In the genomic region with DNA sequence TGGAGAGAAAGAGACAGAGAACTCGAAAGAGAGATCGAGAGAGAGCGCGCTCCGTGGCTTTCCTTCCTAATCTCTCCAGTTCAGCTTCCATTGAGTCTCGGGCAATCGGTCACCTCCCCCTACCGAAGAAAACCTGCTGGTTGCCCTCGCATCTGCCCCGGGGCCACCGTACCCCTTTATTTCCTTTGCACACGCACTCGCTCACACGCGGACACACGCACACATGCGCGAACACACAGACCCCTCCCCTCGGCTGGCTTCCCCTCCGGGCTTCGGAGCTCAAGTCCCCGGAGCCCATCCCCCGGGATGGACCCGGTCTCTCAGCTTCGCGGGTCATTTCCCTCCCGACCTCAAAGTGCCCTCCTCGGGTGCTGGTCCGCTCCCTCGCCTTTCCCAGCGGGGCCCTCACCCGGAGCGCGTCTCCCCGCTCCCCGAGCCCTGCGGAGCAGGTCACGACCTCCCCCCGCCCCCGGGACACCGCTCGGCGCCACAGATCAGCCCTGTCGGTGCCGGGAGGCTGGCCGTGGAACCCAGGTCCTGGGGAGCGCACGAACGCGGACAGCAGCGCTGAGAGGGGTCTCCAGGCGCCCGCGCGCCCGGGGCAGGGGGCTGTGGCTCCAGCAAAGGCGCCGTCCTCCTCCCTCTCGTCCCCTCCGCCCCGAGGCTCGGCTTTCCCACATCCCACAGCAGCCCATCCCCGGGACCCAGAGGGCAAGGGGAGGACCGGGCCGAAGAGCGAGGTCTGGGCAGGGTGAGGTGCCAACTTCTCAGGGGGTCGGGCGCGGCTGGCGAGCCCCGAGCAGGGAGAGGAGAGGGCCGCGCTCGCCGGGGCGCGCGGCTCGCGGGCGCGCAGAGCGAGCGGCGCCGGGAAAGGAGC, we compare ENCODE assay signal across 8 cellular contexts. TPM values are rescaled to one million over a fixed set of nuclear protein-coding genes. Genes with fewer than 3 reads are reported as not detected.
A peak's percentile ranks its signal among the peaks of the same experiment; 100 is the strongest.
DNase-seq lines count a peak whose midpoint lies in the region; ATAC-seq and TF ChIP-seq lines count a peak whose summit lies in the region.

No MANE protein-coding gene starts in this region.

- no peaks in the 10 kb centered on the region for H3K9me3 Mint-ChIP-seq in activated T-cell treated with anti-CD3 and anti-CD28 coated beads, Interleukin-2, amount 50 U/mL, for 72 hours

- intact Hi-C loops in left ventricle myocardium superior (cut with micrococcal nuclease): no loop called here
- intact Hi-C loops in prostate gland (cut with DNase I): no loop called here

- peak overlapping the region; percentile 71 for H3K27ac Mint-ChIP-seq in activated T-cell treated with anti-CD3 and anti-CD28 coated beads, Interleukin-2, amount 50 U/mL, for 72 hours

- H3K4me3 Mint-ChIP-seq in activated T-cell treated with anti-CD3 and anti-CD28 coated beads, Interleukin-2, amount 50 U/mL, for 72 hours: peak overlapping the region; percentile 90 to 91

- WGBS in HUES64: under 1% methylated on average over 86 of the region's 86 CpGs
- WGBS in prostate gland: under 1% methylated on average over 80 of the region's 86 CpGs

- peaks cover 22% of the 10 kb centered on the region for H3K4me1 Mint-ChIP-seq in activated T-cell treated with anti-CD3 and anti-CD28 coated beads, Interleukin-2, amount 50 U/mL, for 72 hours (ENCODE audit: low read depth)

- TF ChIP-seq POLR2A in prostate gland (IDR thresholded peaks at IDR 0.05): no peak

- CTCF ChIA-PET in BJ (lab: Yijun Ruan, JAX): no interaction called here

- H3K36me3 ChIP-seq in BJ (ENCODE audit: control insufficient read depth, insufficient read depth, low read length) (no peaks in the 10 kb centered on the region), HUES64 (ENCODE audit: insufficient read depth, low read length) (no peaks in the 10 kb centered on the region), prostate gland (no peaks in the 10 kb centered on the region)

- H3K27me3 ChIP-seq in BJ (ENCODE audit: control insufficient read depth, insufficient read depth, low read length) (peaks cover 19% of the 10 kb centered on the region), HUES64 (ENCODE audit: insufficient read depth, low read length) (peaks cover 93% of the 10 kb centered on the region), prostate gland (replicated peaks; ENCODE audit: insufficient read depth) (no peaks in the 10 kb centered on the region)

- peaks cover 21% of the 10 kb centered on the region for H3K4me1 ChIP-seq in HUES64 (ENCODE audit: insufficient read depth, low read length)
- no peaks in the 10 kb centered on the region for H3K4me1 ChIP-seq in prostate gland (replicated peaks)

- H3K27ac ChIP-seq in HUES64 (ENCODE audit: low read depth, low read length) (no peak overlapping the region), prostate gland (peak overlapping the region; percentile 84 to 87)

- H3K9ac ChIP-seq in HUES64 (ENCODE audit: low read depth, low read length): peak overlapping the region; percentile 3

- POLR2A ChIA-PET in BJ (lab: Charles Lee): no interaction called here

- DNase-seq in BJ (ENCODE audit: low read depth): no peak
- peak; percentile 1 to 18 for DNase-seq in activated T-cell treated with anti-CD3 and anti-CD28 coated beads, Interleukin-2, amount 50 U/mL, for 72 hours
- DNase-seq in left ventricle myocardium superior: peak; percentile 52
- no peak for DNase-seq in prostate gland (ENCODE audit: low spot score)
- no peak for DNase-seq in NCI-H2196 treated with DMSO at 0.1 percent for 48 hours (lab: John Stamatoyannopoulos, UW; ENCODE audit: unreplicated experiment)
- no peak for DNase-seq in COR-L47 (lab: John Stamatoyannopoulos, UW)

- TF ChIP-seq CTCF in BJ (IDR thresholded peaks at IDR 0.05; ENCODE audit: insufficient read depth, low read depth, low read length): no peak
- TF ChIP-seq CTCF in prostate gland (IDR thresholded peaks at IDR 0.05): no peak

- H3K27me3 Mint-ChIP-seq in activated T-cell treated with anti-CD3 and anti-CD28 coated beads, Interleukin-2, amount 50 U/mL, for 72 hours (ENCODE audit: low read depth): peaks cover 62% of the 10 kb centered on the region

- peaks cover 3 to 4% of the 10 kb centered on the region in 2 donors for H3K36me3 Mint-ChIP-seq in activated T-cell treated with anti-CD3 and anti-CD28 coated beads, Interleukin-2, amount 50 U/mL, for 72 hours (ENCODE audit: insufficient read depth in 2 of 2)

- H3K4me3 ChIP-seq in BJ (ENCODE audit: low read depth, low read length) (peak overlapping the region; percentile 31), HUES64 (ENCODE audit: low read length) (peak overlapping the region; percentile 68), prostate gland (peak overlapping the region; percentile 71 to 72)

- peak; percentile 32 to 39 for ATAC-seq in activated T-cell treated with anti-CD3 and anti-CD28 coated beads, Interleukin-2, amount 50 U/mL, for 72 hours (replicated peaks in 1 of 2)
- ATAC-seq in left ventricle myocardium superior (peak; percentile 45), GM21360 (IDR thresholded peaks at IDR 0.05; ENCODE audit: unreplicated experiment) (no peak)

- H3K9me3 ChIP-seq in HUES64 (ENCODE audit: insufficient read depth, low read depth, low read length) (no peaks in the 10 kb centered on the region), prostate gland (no peaks in the 10 kb centered on the region)

RNA-seq across cellular contexts. Expression of gene DACH1, which starts 1.8 kb away (rescaled TPM):
- 0.01 TPM in 2 replicates for polyA plus RNA-seq in BJ (2011; rRNA removed)
- not detected in 2 replicates for polyA minus RNA-seq in BJ (2011; rRNA and poly(A)+ RNA removed)
- polyA plus RNA-seq in HUES64 (2013, experiment 1 of 2): 4.6 TPM
- polyA plus RNA-seq in HUES64 (2013, experiment 2 of 2): 6.7 TPM
- total RNA-seq in activated T-cell treated with anti-CD3 and anti-CD28 coated beads, Interleukin-2, amount 50 U/mL, for 72 hours: under 1 TPM; 0.14 to 0.17 TPM
- total RNA-seq in left ventricle myocardium superior (3.5 TPM), prostate gland (10 to 100 TPM; 14.6 to 18.0 TPM)

Comparison
In these comparisons a context has a peak if more than half of its experiments do, and no peak if none do; other contexts are left out.
1. DNase-seq: peak in activated T-cell treated with anti-CD3 and anti-CD28 coated beads, Interleukin-2, amount 50 U/mL, for 72 hours (2 of 2) and left ventricle myocardium superior (single experiment); none in BJ (single experiment), prostate gland (single experiment), NCI-H2196 treated with DMSO at 0.1 percent for 48 hours (single experiment) and COR-L47 (single experiment).
2. Peak in every context shown above with its lines, with median percentiles within 50 percentile points of each other: H3K4me3 ChIP-seq.